ENCODE assay signal across 2 cellular contexts in genomic region chr5:67146574-67146973, GRCh38.
TF ChIP-seq lines count a peak whose summit lies in the region.

No MANE protein-coding gene starts in this region.

TF ChIP-seq in K562, 482 proteins besides CTCF, POLR2A, EP300 and RAD21 (continued from another document):
- TF ChIP-seq ZNF699 (CRISPR knock-in tag; IDR thresholded peaks at IDR 0.05; ENCODE audit: insufficient replicate concordance) (no peak), TAF15 (IDR thresholded peaks at IDR 0.05; ENCODE audit: low read depth, low read length) (no peak)

TF ChIP-seq in HEK293T, 16 proteins besides CTCF, POLR2A, EP300 and RAD21:
- TF ChIP-seq PKNOX1 (IDR thresholded peaks at IDR 0.05) = no peak
- no peak for TF ChIP-seq ELF4 (IDR thresholded peaks at IDR 0.05)
- TF ChIP-seq L3MBTL2 (conservative IDR thresholded peaks at IDR 0.05) = no peak
- TF ChIP-seq BHLHE40 (IDR thresholded peaks at IDR 0.05; ENCODE audit: borderline replicate concordance) = no peak
- no peak for TF ChIP-seq FOXK2 (IDR thresholded peaks at IDR 0.05)
- TF ChIP-seq ZNF384 (IDR thresholded peaks at IDR 0.05) = no peak
TF ChIP-seq in HEK293T: peak in this region for 0.
